15 cellular contexts compared by ENCODE assay signal in genomic region chr4:146032234-146032860, GRCh38.
DNase-seq lines count a peak whose midpoint lies in the region; ATAC-seq, FAIRE-seq and TF ChIP-seq lines count a peak whose summit lies in the region.
"Had no signal": no experiment of that assay in that cellular context is flagged by ENCODE, and none has a peak within 500 bp of the region (broad histone marks: within the 10 kb centered on the region; RNA-seq: fewer than 3 reads in every experiment).

No MANE protein-coding gene starts in this region.

- no peaks in the 10 kb centered on the region for H3K27me3 Mint-ChIP-seq in GM23338 (ENCODE audit: insufficient read depth, low read depth, poor library complexity)
- H3K27me3 Mint-ChIP-seq in progenitor cell of endocrine pancreas, result no peaks in the 10 kb centered on the region

- no peak overlapping the region for H3K4me3 ChIP-seq in GM23338
- H3K4me3 ChIP-seq in H1 (ENCODE audit: extremely low read depth in 1 of 4, insufficient read depth in 2 of 4, low read depth in 3 of 4, low read length in 4 of 4), result no peak overlapping the region
- no peak overlapping the region for H3K4me3 ChIP-seq in effector memory CD4-positive, alpha-beta T cell (ENCODE audit: insufficient read depth, low read depth, low read length, poor library complexity, severe bottlenecking)
- H3K4me3 ChIP-seq: HAP-1 had no signal

- no peak overlapping the region for H3K56ac ChIP-seq in H1 (replicated peaks; ENCODE audit: insufficient read length, low read depth, low read length)

- TF ChIP-seq EP300 in H1 (IDR thresholded peaks at IDR 0.05; ENCODE audit: borderline replicate concordance in 1 of 2, low read depth in 2 of 2, low read length in 2 of 2), result no peak

- H2BK5ac ChIP-seq in H1 (ENCODE audit: low read depth, low read length), result no peak overlapping the region

- H3K23ac ChIP-seq in H1 (ENCODE audit: insufficient read length), result no peak overlapping the region

- H3K36me3 ChIP-seq in GM23338 (ENCODE audit: insufficient read depth), result no peaks in the 10 kb centered on the region
- no peaks in the 10 kb centered on the region for H3K36me3 ChIP-seq in H1 (ENCODE audit: control insufficient read depth in 2 of 4, insufficient read depth in 4 of 4, low read length in 3 of 4)
- no peaks in the 10 kb centered on the region for H3K36me3 ChIP-seq in effector memory CD4-positive, alpha-beta T cell (ENCODE audit: control insufficient read depth, insufficient read depth, low read length)
- H3K36me3 ChIP-seq: HAP-1, WERI-Rb-1 had no signal

- H3K4me1 ChIP-seq in GM23338 (ENCODE audit: insufficient read depth) (peaks cover 29% of the 10 kb centered on the region), H1 (replicated peaks in 1 of 4; ENCODE audit: control insufficient read depth in 3 of 4, insufficient read depth in 4 of 4, low read length in 3 of 4) (peaks cover 0 to 6% (median 3%) of the 10 kb centered on the region in 4 experiments; a peak in 4 of 7 replicates)
- no peaks in the 10 kb centered on the region for H3K4me1 ChIP-seq in effector memory CD4-positive, alpha-beta T cell (ENCODE audit: control insufficient read depth, insufficient read depth, low read length, poor library complexity, severe bottlenecking)
- H3K4me1 ChIP-seq: HAP-1 had no signal

- H3K4me2 ChIP-seq in GM23338, result no peak overlapping the region
- no peak overlapping the region for H3K4me2 ChIP-seq in H1 (ENCODE audit: insufficient read depth in 1 of 2, low read depth in 2 of 2, low read length in 2 of 2)

- H2BK15ac ChIP-seq in H1 (ENCODE audit: low read length), result 0 out of 2 replicates have a peak overlapping the region, but pooled peaks have one; percentile 14

- H4K20me1 ChIP-seq in GM23338 (replicated peaks; ENCODE audit: insufficient read depth) (no peaks in the 10 kb centered on the region), H1 (replicated peaks in 1 of 2; ENCODE audit: control insufficient read depth in 1 of 2, insufficient read depth in 2 of 2, low read length in 2 of 2) (no peaks in the 10 kb centered on the region)

- H3K79me2 ChIP-seq in GM23338 (replicated peaks; ENCODE audit: insufficient read depth), result no peaks in the 10 kb centered on the region
- H3K79me2 ChIP-seq in H1 (ENCODE audit: control insufficient read depth in 1 of 2, insufficient read depth in 2 of 2, low read length in 2 of 2), result no peaks in the 10 kb centered on the region

- H3K4me3 Mint-ChIP-seq in GM23338 (no peak overlapping the region), progenitor cell of endocrine pancreas (ENCODE audit: low read depth) (no peak overlapping the region)
- H3K4me3 Mint-ChIP-seq: activated naive CD4-positive, alpha-beta T cell treated with anti-CD3 and anti-CD28 coated beads, Interleukin-2, amount 50 U/mL, for 24 hours; CD4-positive, CD25-positive, alpha-beta regulatory T cell had no signal

- POLR2A ChIA-PET in H1 (lab: Charles Lee; ENCODE audit: partially characterized antibody), result interaction anchor here (1.1 kb wide), 1 partner anchor 19 kb away, joined by 3 read pairs; no protein-coding TSS in a partner anchor

- H2BK12ac ChIP-seq in H1 (ENCODE audit: low read depth, low read length), result no peak overlapping the region

- no peak for TF ChIP-seq POLR2A in H1 (IDR thresholded peaks at IDR 0.05; ENCODE audit: control extremely low read depth in 1 of 2, low read depth in 2 of 2, low read length in 2 of 2)

- no peaks in the 10 kb centered on the region for H3K79me1 ChIP-seq in H1 (ENCODE audit: low read depth, low read length)

- H3K4me1 Mint-ChIP-seq in GM23338 (peaks cover 30% of the 10 kb centered on the region), progenitor cell of endocrine pancreas (ENCODE audit: low read depth) (peaks cover 27% of the 10 kb centered on the region)

- H3K9me3 ChIP-seq in H1 (ENCODE audit: insufficient read depth in 2 of 2, low read depth in 1 of 2, low read length in 1 of 2), result no peaks in the 10 kb centered on the region
- H3K9me3 ChIP-seq in effector memory CD4-positive, alpha-beta T cell (ENCODE audit: control insufficient read depth, low read length), result no peaks in the 10 kb centered on the region
- H3K9me3 ChIP-seq: HAP-1 had no signal

- no peak overlapping the region for H3K9ac ChIP-seq in H1 (replicated peaks in 1 of 4; ENCODE audit: extremely low read depth in 1 of 4, low read depth in 3 of 4, low read length in 3 of 4)

- TF ChIP-seq CTCF in GM23338 (conservative IDR thresholded peaks at IDR 0.05; ENCODE audit: low read depth in 2 of 2), result no peak
- TF ChIP-seq CTCF in H1 (IDR thresholded peaks at IDR 0.05; ENCODE audit: control extremely low read depth in 1 of 3, insufficient read depth in 1 of 3, low read depth in 1 of 3, low read length in 3 of 3), result no peak
- no peak for TF ChIP-seq CTCF in progenitor cell of endocrine pancreas (IDR thresholded peaks at IDR 0.05; ENCODE audit: unreplicated experiment)

- no peak overlapping the region for H2AK5ac ChIP-seq in H1 (ENCODE audit: low read depth, low read length)

- no peak for FAIRE-seq in H1 (lab: Jason Lieb, UNC)

- no peaks in the 10 kb centered on the region for H3K23me2 ChIP-seq in H1 (ENCODE audit: low read depth, low read length)

- H3K36me3 Mint-ChIP-seq in GM23338 (ENCODE audit: low read depth) (no peaks in the 10 kb centered on the region), progenitor cell of endocrine pancreas (ENCODE audit: insufficient read depth) (peaks cover 1% of the 10 kb centered on the region)
- H3K36me3 Mint-ChIP-seq: activated naive CD4-positive, alpha-beta T cell treated with anti-CD3 and anti-CD28 coated beads, Interleukin-2, amount 50 U/mL, for 24 hours; CD4-positive, CD25-positive, alpha-beta regulatory T cell had no signal

- H3K27me3 ChIP-seq in GM23338 (ENCODE audit: insufficient read depth), result no peaks in the 10 kb centered on the region
- H3K27me3 ChIP-seq in H1 (replicated peaks in 1 of 4; ENCODE audit: control insufficient read depth in 3 of 4, extremely low read depth in 1 of 4, insufficient read depth in 3 of 4, low read length in 3 of 4), result no peaks in the 10 kb centered on the region
- no peaks in the 10 kb centered on the region for H3K27me3 ChIP-seq in effector memory CD4-positive, alpha-beta T cell (replicated peaks; ENCODE audit: control insufficient read depth, insufficient read depth, low read length, poor library complexity, severe bottlenecking)

- H3F3A ChIP-seq in GM23338 (replicated peaks; ENCODE audit: low read depth), result no peaks in the 10 kb centered on the region

- peaks cover 6% of the 10 kb centered on the region; the same call in 2 of the 3 replicates for H3K9me3 Mint-ChIP-seq in GM23338
- peaks cover 11% of the 10 kb centered on the region for H3K9me3 Mint-ChIP-seq in progenitor cell of endocrine pancreas (ENCODE audit: low read depth)
- H3K9me3 Mint-ChIP-seq: activated naive CD4-positive, alpha-beta T cell treated with anti-CD3 and anti-CD28 coated beads, Interleukin-2, amount 50 U/mL, for 24 hours had no signal

- no peak overlapping the region for H2BK20ac ChIP-seq in H1 (ENCODE audit: low read length)

- CTCF ChIA-PET in H1 (lab: Charles Lee; ENCODE audit: partially characterized antibody), result interaction anchor here (0.7 to 1.5 kb wide), 3 partner anchors 9 to 56 kb away, joined by 3 to 6 read pairs (median 3); no protein-coding TSS in a partner anchor

- H3K27ac ChIP-seq in GM23338 (ENCODE audit: low read depth) (no peak overlapping the region), H1 (ENCODE audit: low read depth, low read length) (no peak overlapping the region)
- no peak overlapping the region for H3K27ac ChIP-seq in effector memory CD4-positive, alpha-beta T cell (ENCODE audit: insufficient read depth, low read length, poor library complexity, severe bottlenecking)
- H3K27ac ChIP-seq: WERI-Rb-1 had no signal

- H2BK120ac ChIP-seq in H1 (replicated peaks; ENCODE audit: low read depth, low read length), result no peak overlapping the region

- no peak overlapping the region for H4K8ac ChIP-seq in H1 (ENCODE audit: extremely low read depth, insufficient read depth, low read length)

- TF ChIP-seq RAD21 in H1 (IDR thresholded peaks at IDR 0.05 in 1 of 2, conservative IDR thresholded peaks at IDR 0.05 in 1 of 2; ENCODE audit: low read depth in 2 of 2, low read length in 2 of 2), result no peak

- H3K4ac ChIP-seq in H1 (replicated peaks; ENCODE audit: insufficient read length, low read depth, low read length), result peak overlapping the region; percentile 60

- H4K5ac ChIP-seq in H1 (ENCODE audit: insufficient read length, low read depth, low read length), result no peak overlapping the region

- 81% methylated on average over 7 of the region's 7 CpGs; no CpG with 5 or more reads in 1 of the 2 experiments for WGBS in H1 (ENCODE audit: extremely low coverage in 1 of 2, insufficient coverage in 1 of 2, insufficient read length in 1 of 2, insufficient replicate concordance in 2 of 2, low coverage in 1 of 2, low lambda C conversion rate in 2 of 2, missing lambda C conversion rate in 1 of 2), 2 experiments

- ATAC-seq in GM18517 (IDR thresholded peaks at IDR 0.05; ENCODE audit: unreplicated experiment) (peak; percentile 26), GM23338 (peak; percentile 62), HG03196 (IDR thresholded peaks at IDR 0.05; ENCODE audit: unreplicated experiment) (no peak)
- ATAC-seq: SK-N-SH treated with all-trans-retinoic acid at 6 μM for 48 hours had no signal

- H3K14ac ChIP-seq in H1 (ENCODE audit: insufficient read length), result no peak overlapping the region

- H3K18ac ChIP-seq in H1 (ENCODE audit: extremely low read depth, low read length), result no peak overlapping the region; the same call in 1 of the 2 replicates

- 0 out of 2 replicates have a peak, but pooled peaks cover 3% of the 10 kb centered on the region for H3K9me2 ChIP-seq in GM23338 (ENCODE audit: insufficient read depth)

- H3K27ac Mint-ChIP-seq in GM23338 (no peak overlapping the region), progenitor cell of endocrine pancreas (peak overlapping the region; percentile 46)
- H3K27ac Mint-ChIP-seq: activated naive CD4-positive, alpha-beta T cell treated with anti-CD3 and anti-CD28 coated beads, Interleukin-2, amount 50 U/mL, for 24 hours; CD4-positive, CD25-positive, alpha-beta regulatory T cell had no signal

- no peak overlapping the region for H4K91ac ChIP-seq in H1 (replicated peaks; ENCODE audit: insufficient read length, low read length)

- H2AFZ ChIP-seq in GM23338, result peak overlapping the region; percentile 95
- H2AFZ ChIP-seq in H1 (ENCODE audit: low read length), result peak overlapping the region; percentile 98

- peak; percentile 19 for DNase-seq in GM23338 (ENCODE audit: low spot score)
- DNase-seq in H1 (ENCODE audit: low read depth in 1 of 2, low spot score in 2 of 2), result no peak
- DNase-seq in progenitor cell of endocrine pancreas (ENCODE audit: low spot score, unreplicated experiment), result no peak
- no peak for DNase-seq in effector memory CD4-positive, alpha-beta T cell
- DNase-seq in NCI-H446 treated with DMSO at 0.1 percent for 48 hours (lab: John Stamatoyannopoulos, UW), result no peak
- no peak for DNase-seq in mesenteric fat pad (ENCODE audit: low spot score)
- DNase-seq: caudate nucleus; CD4-positive, CD25-positive, alpha-beta regulatory T cell; GF-D8; WERI-Rb-1 had no signal

TF ChIP-seq in GM23338, 12 proteins besides CTCF, POLR2A, EP300 and RAD21 (continues in another document):
- no peak for TF ChIP-seq JUNB (IDR thresholded peaks at IDR 0.05; ENCODE audit: unreplicated experiment)

TF ChIP-seq in H1, 55 proteins besides CTCF, POLR2A, EP300 and RAD21 (continues in another document):
- TF ChIP-seq SUZ12 (IDR thresholded peaks at IDR 0.05; ENCODE audit: low read length) (no peak), POU5F1 (IDR thresholded peaks at IDR 0.05; ENCODE audit: low read depth, low read length) (no peak)
